8 cellular contexts compared by ENCODE assay signal in the genomic region with DNA sequence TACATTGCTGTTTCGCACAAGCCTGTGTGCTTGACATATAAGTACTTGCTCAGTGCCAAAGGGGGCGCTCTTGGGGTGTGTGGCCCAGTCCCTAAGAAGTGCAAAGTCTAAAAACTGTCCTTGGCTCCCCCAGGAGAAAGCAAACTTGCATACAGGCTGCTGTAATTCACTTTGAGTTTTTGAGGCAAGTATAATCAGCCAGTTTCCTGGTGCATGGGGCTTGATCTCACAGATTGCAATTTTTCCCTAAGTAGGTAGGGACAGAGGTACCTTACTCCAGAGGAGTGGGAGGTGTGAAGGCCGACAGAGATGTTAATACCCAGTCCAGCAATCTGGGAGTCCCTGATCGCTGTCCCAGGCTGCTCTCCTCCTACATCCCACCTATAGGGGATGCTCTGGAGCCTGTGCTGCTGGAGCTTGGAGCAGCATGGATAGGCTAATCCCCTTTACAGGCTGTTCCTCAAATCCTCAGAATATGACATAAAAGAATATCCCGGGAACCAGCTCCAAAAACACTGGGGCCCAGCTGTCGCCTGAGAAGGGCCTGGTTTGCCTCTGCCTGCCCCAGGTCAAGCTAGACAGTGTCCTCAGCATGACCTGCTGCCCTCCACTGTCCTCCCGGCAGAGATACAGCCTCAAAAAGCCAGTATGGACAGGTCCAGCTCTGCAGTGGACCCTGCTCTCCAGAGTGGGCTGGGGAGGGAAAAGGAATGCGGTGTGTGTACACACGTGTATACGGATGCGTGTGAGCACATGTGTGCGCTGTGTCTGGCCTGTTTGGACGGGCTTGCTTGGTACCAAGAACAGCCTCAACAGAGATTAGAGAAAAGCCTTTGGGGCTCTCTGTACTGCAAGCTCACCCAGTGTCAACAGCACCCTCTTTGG.
A peak's percentile ranks its signal among the peaks of the same experiment; 100 is the strongest.
DNase-seq lines count a peak whose midpoint lies in the region; ATAC-seq and TF ChIP-seq lines count a peak whose summit lies in the region.

No MANE protein-coding gene starts in this region.

- in situ Hi-C loops in astrocyte of the cerebellum (cut with HindIII; ENCODE audit: low sequenced_read_pairs), result no loop called here

- no peaks in the 10 kb centered on the region for H3K9me3 Mint-ChIP-seq in CD4-positive, alpha-beta T cell
- no peaks in the 10 kb centered on the region for H3K9me3 Mint-ChIP-seq in activated T-cell treated with anti-CD3 and anti-CD28 coated beads, Interleukin-2, amount 50 U/mL, for 24 hours

- POLR2A ChIA-PET in CD4-positive, alpha-beta T cell (lab: Charles Lee), result no interaction called here

- H3K27ac ChIP-seq in KMS-11, result no peak overlapping the region
- peak overlapping the region; percentile 73 to 79 for H3K27ac ChIP-seq in left lung
- no peak overlapping the region for H3K27ac ChIP-seq in CD4-positive, alpha-beta T cell (ENCODE audit: low read depth, low read length)

- H2AFZ ChIP-seq in KMS-11 (ENCODE audit: low read depth), result no peak overlapping the region

- no peak overlapping the region for H3K9ac ChIP-seq in KMS-11

- H3K36me3 ChIP-seq in KMS-11 (ENCODE audit: insufficient read depth) (no peaks in the 10 kb centered on the region), left lung (no peaks in the 10 kb centered on the region)

- H3K4me3 ChIP-seq in KMS-11 (IDR thresholded peaks at IDR 0.05; ENCODE audit: insufficient read depth, low read depth, low read length), result no peak overlapping the region
- no peak overlapping the region for H3K4me3 ChIP-seq in astrocyte of the cerebellum (ENCODE audit: low read depth, low read length)
- H3K4me3 ChIP-seq in left lung, result no peak overlapping the region

- H3K27me3 ChIP-seq in KMS-11 (ENCODE audit: insufficient read depth, low read depth) (no peaks in the 10 kb centered on the region), left lung (peaks cover 0 to 7% of the 10 kb centered on the region in 2 donors)
- no peaks in the 10 kb centered on the region for H3K27me3 ChIP-seq in CD4-positive, alpha-beta T cell (ENCODE audit: control insufficient read depth, insufficient read depth, low read length)

- H3K4me1 ChIP-seq in KMS-11 (ENCODE audit: low read depth, poor library complexity, severe bottlenecking) (no peaks in the 10 kb centered on the region), left lung (peaks cover 46 to 78% of the 10 kb centered on the region in 2 donors)

- no peak overlapping the region for H3K4me3 Mint-ChIP-seq in CD4-positive, alpha-beta T cell
- H3K4me3 Mint-ChIP-seq in activated T-cell treated with anti-CD3 and anti-CD28 coated beads, Interleukin-2, amount 50 U/mL, for 24 hours, result no peak overlapping the region

- no peaks in the 10 kb centered on the region for H4K20me1 ChIP-seq in KMS-11 (ENCODE audit: insufficient read depth)

- CTCF ChIA-PET in CD4-positive, alpha-beta T cell (lab: Charles Lee), result interaction anchor here (1.1 kb wide), 1 partner anchor 496 kb away, joined by 3 read pairs; no protein-coding TSS in a partner anchor

- H3K27me3 Mint-ChIP-seq in CD4-positive, alpha-beta T cell, result no peaks in the 10 kb centered on the region
- no peaks in the 10 kb centered on the region for H3K27me3 Mint-ChIP-seq in activated T-cell treated with anti-CD3 and anti-CD28 coated beads, Interleukin-2, amount 50 U/mL, for 24 hours

- ATAC-seq in left lung, result no peak
- ATAC-seq in CD4-positive, alpha-beta T cell (ENCODE audit: poor library complexity), result no peak

- H3K9me3 ChIP-seq in left lung, result no peaks in the 10 kb centered on the region
- H3K9me3 ChIP-seq in CD4-positive, alpha-beta T cell (ENCODE audit: control insufficient read depth, low read length), result no peaks in the 10 kb centered on the region

- no peak overlapping the region for H3K27ac Mint-ChIP-seq in CD4-positive, alpha-beta T cell
- H3K27ac Mint-ChIP-seq in activated T-cell treated with anti-CD3 and anti-CD28 coated beads, Interleukin-2, amount 50 U/mL, for 24 hours, result no peak overlapping the region

- TF ChIP-seq CTCF in KMS-11 (conservative IDR thresholded peaks at IDR 0.05; ENCODE audit: low read depth, low read length) (peak; percentile 60), astrocyte of the cerebellum (IDR thresholded peaks at IDR 0.05; ENCODE audit: low read depth, low read length, missing control alignments) (peak; percentile 78), left lung (IDR thresholded peaks at IDR 0.05) (peak in 1 of 2 donors; percentile 11)
- TF ChIP-seq CTCF in CD4-positive, alpha-beta T cell (IDR thresholded peaks at IDR 0.05), result no peak

- H3K36me3 Mint-ChIP-seq in CD4-positive, alpha-beta T cell (ENCODE audit: low read depth), result no peaks in the 10 kb centered on the region
- H3K36me3 Mint-ChIP-seq in activated T-cell treated with anti-CD3 and anti-CD28 coated beads, Interleukin-2, amount 50 U/mL, for 24 hours (ENCODE audit: low read depth), result no peaks in the 10 kb centered on the region

- H3K4me2 ChIP-seq in KMS-11, result no peak overlapping the region

- DNase-seq in CMK (ENCODE audit: low read depth) (peak; percentile 71), astrocyte of the cerebellum (ENCODE audit: low read depth) (no peak), left lung (no peak), amygdala (lab: John Stamatoyannopoulos, UW) (no peak)
- DNase-seq in CD4-positive, alpha-beta T cell, result no peak
- DNase-seq in activated naive CD4-positive, alpha-beta T cell (lab: John Stamatoyannopoulos, UW), result no peak
- no peak for DNase-seq in activated T-cell treated with anti-CD3 and anti-CD28 coated beads, Interleukin-2, amount 50 U/mL, for 24 hours

- intact Hi-C loops in left lung (cut with DNase I), result loop anchor here in 1 of 2 donors (10.0 kb wide), 1 partner anchor 74 kb away; no protein-coding TSS in a partner anchor
- intact Hi-C loops in CD4-positive, alpha-beta T cell (cut with DNase I, micrococcal nuclease), result no loop called here

- no peaks in the 10 kb centered on the region for H3K4me1 Mint-ChIP-seq in CD4-positive, alpha-beta T cell (ENCODE audit: low read depth)
- no peaks in the 10 kb centered on the region for H3K4me1 Mint-ChIP-seq in activated T-cell treated with anti-CD3 and anti-CD28 coated beads, Interleukin-2, amount 50 U/mL, for 24 hours (ENCODE audit: low read depth)

- H3K79me2 ChIP-seq in KMS-11 (ENCODE audit: insufficient read depth, low read depth), result no peaks in the 10 kb centered on the region

Comparison
In these comparisons a context has a peak if more than half of its experiments do, and no peak if none do; other contexts are left out.
1. H3K27ac ChIP-seq: peak in left lung (2 of 2); none in KMS-11 (single experiment) and CD4-positive, alpha-beta T cell (single experiment).